In genomic region chr16:75647492-75648264, GRCh38 we compare ENCODE assay signal across 8 cellular contexts. TPM values are rescaled to one million over a fixed set of nuclear protein-coding genes. Genes with fewer than 3 reads are reported as not detected.
DNase-seq lines count a peak whose midpoint lies in the region; TF ChIP-seq lines count a peak whose summit lies in the region.

KARS1 (minus strand) TSS chr16:75647665; CDS start chr16:75647639, 26 bp downstream.
TERF2IP (plus strand) TSS chr16:75647773; CDS start chr16:75647883, 110 bp downstream.

- no peaks in the 10 kb centered on the region for H3K27me3 Mint-ChIP-seq in nephron (ENCODE audit: low read depth)
- H3K27me3 Mint-ChIP-seq in stimulated activated naive CD8-positive, alpha-beta T cell treated with anti-CD3 and anti-CD28 coated beads, Interleukin-15, Interleukin-2, amounts not matched to agents 100 ng/mL and 50 ng/mL, for 24 hours: no peaks in the 10 kb centered on the region

- H3K9me3 Mint-ChIP-seq in nephron: no peaks in the 10 kb centered on the region
- no peaks in the 10 kb centered on the region for H3K9me3 Mint-ChIP-seq in stimulated activated naive CD8-positive, alpha-beta T cell treated with anti-CD3 and anti-CD28 coated beads, Interleukin-15, Interleukin-2, amounts not matched to agents 100 ng/mL and 50 ng/mL, for 24 hours

- peak within 1 kb of the TSS; percentile 99 to 100 (median 99) for H3K4me3 Mint-ChIP-seq in nephron
- peak within 1 kb of the TSS; percentile 86 for H3K4me3 Mint-ChIP-seq in stimulated activated naive CD8-positive, alpha-beta T cell treated with anti-CD3 and anti-CD28 coated beads, Interleukin-15, Interleukin-2, amounts not matched to agents 100 ng/mL and 50 ng/mL, for 24 hours

- TF ChIP-seq POLR2A in Raji (IDR thresholded peaks at IDR 0.05; ENCODE audit: insufficient read depth, low read depth, low read length): peak; percentile 96

- DNase-seq in EH (ENCODE audit: low read depth) (peak; percentile 93), H4 (ENCODE audit: low spot score) (peak; percentile 91), LoVo (ENCODE audit: low spot score) (peak; percentile 95), fibroblast of pulmonary artery (ENCODE audit: low read depth) (peak; percentile 92)
- peak; percentile 96 for DNase-seq in activated effector memory CD4-positive, alpha-beta T cell treated with Interleukin-2 at 50 U/mL for 16 hours

- H3K4me3 ChIP-seq in fibroblast of pulmonary artery (replicated peaks; ENCODE audit: low read depth, low read length): peak within 1 kb of the TSS; percentile 96

- TF ChIP-seq CTCF in fibroblast of pulmonary artery (IDR thresholded peaks at IDR 0.05; ENCODE audit: low read length, missing control alignments): no peak
- no peak for TF ChIP-seq CTCF in nephron (IDR thresholded peaks at IDR 0.05; ENCODE audit: unreplicated experiment in 3 of 3)

- peaks cover 30% of the 10 kb centered on the region for H3K36me3 Mint-ChIP-seq in nephron (ENCODE audit: low read depth)
- peaks cover 47% of the 10 kb centered on the region for H3K36me3 Mint-ChIP-seq in stimulated activated naive CD8-positive, alpha-beta T cell treated with anti-CD3 and anti-CD28 coated beads, Interleukin-15, Interleukin-2, amounts not matched to agents 100 ng/mL and 50 ng/mL, for 24 hours (ENCODE audit: low read depth)

- peak within 1 kb of the TSS; percentile 98 to 100 (median 99) for H3K27ac Mint-ChIP-seq in nephron
- peak within 1 kb of the TSS; percentile 98 for H3K27ac Mint-ChIP-seq in stimulated activated naive CD8-positive, alpha-beta T cell treated with anti-CD3 and anti-CD28 coated beads, Interleukin-15, Interleukin-2, amounts not matched to agents 100 ng/mL and 50 ng/mL, for 24 hours

- peaks cover 46% of the 10 kb centered on the region for H3K4me1 Mint-ChIP-seq in nephron
- H3K4me1 Mint-ChIP-seq in stimulated activated naive CD8-positive, alpha-beta T cell treated with anti-CD3 and anti-CD28 coated beads, Interleukin-15, Interleukin-2, amounts not matched to agents 100 ng/mL and 50 ng/mL, for 24 hours (ENCODE audit: low read depth): peaks cover 66% of the 10 kb centered on the region

RNA-seq across cellular contexts. Expression of gene KARS1, which starts in this region (rescaled TPM):
- 276 and 279 TPM in 2 replicates for total RNA-seq in H4 (2014; rRNA removed; shearing (Covaris generic))

RNA-seq across cellular contexts. Expression of gene TERF2IP, which starts in this region (rescaled TPM):
- total RNA-seq in H4 (2014; rRNA removed; shearing (Covaris generic)): 38.9 and 40.2 TPM in 2 replicates

Comparison
In these comparisons a context has a peak if more than half of its experiments do, and no peak if none do; other contexts are left out.
1. Peak in every context shown above with its lines: DNase-seq and H3K4me3 ChIP-seq.